8 cellular contexts compared by ENCODE assay signal in the genomic region with DNA sequence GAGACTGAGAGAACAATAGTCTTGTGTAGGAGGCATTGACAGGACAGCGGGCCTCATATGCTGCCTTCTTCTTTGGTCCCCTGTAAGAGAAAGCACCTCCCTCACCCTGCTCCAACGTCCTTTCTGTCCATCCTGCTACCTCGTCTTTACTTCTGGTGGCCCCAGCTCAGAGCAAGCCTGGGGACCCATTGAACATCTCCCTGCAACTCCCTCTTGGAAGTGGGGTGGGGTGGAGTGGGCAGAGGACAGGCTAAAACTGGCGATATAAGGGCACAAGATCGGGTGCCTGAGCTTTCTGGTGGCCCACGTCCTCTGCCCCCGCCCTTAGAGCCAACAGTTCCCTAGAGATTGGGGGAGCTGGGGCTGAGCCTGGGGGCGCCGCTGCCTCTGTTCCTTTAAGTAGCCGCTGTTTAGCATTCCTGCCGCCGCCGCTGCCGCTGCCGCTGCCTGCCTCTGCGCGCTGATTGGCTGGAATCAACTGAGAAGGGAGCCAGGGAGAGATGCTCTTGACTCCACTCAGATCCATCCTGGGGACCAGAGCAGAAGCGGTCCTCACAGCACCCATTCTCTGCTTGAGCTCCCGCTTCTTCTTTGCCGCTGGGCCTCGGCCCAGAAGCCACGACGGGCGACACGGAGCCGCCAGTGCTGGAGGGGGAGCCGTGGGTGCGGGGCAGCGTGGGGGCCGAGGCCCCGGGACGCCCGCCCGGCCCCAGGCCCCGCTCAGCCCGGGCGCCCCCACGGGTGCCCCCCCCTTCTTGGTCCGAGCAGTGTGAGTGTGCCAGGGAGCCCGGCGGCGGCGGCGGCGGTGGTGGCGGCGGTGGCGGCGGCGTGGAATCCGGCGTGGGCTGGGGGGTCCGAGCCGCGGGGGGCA. TPM values are rescaled to one million over a fixed set of nuclear protein-coding genes. Genes with fewer than 3 reads are reported as not detected.
DNase-seq lines count a peak whose midpoint lies in the region; FAIRE-seq and TF ChIP-seq lines count a peak whose summit lies in the region.

A gene (plus strand): TSS at position 510 of the 871 bp plus-strand sequence. CDS start 367 bp downstream, outside the sequence.

- no peaks in the 10 kb centered on the region for H3K9me3 ChIP-seq in ovary

- TF ChIP-seq EP300 in ovary (IDR thresholded peaks at IDR 0.05): no peak

- POLR2A ChIA-PET in activated CD4-positive, alpha-beta memory T cell treated with anti-CD3 and anti-CD28 coated beads for 36 hours (lab: Charles Lee): interaction anchor here (0.7 kb wide), 1 partner anchor 10 kb away, joined by 3 read pairs; no protein-coding TSS in a partner anchor

- no peaks in the 10 kb centered on the region for H3K36me3 ChIP-seq in ovary

- no peaks in the 10 kb centered on the region for H3K27me3 ChIP-seq in ovary

- WGBS in ovary, 3 donors: 30 to 44% (median 36%) methylated on average over 39 to 55 of the region's 55 CpGs

- CTCF ChIA-PET in activated CD4-positive, alpha-beta memory T cell treated with anti-CD3 and anti-CD28 coated beads for 36 hours (lab: Charles Lee): interaction anchor here (1.2 kb wide), 1 partner anchor 220 kb away, joined by 3 read pairs; no protein-coding TSS in a partner anchor

- H3K9me3 Mint-ChIP-seq in activated CD4-positive, alpha-beta memory T cell treated with anti-CD3 and anti-CD28 coated beads for 36 hours: no peaks in the 10 kb centered on the region

- no peaks in the 10 kb centered on the region for H3K4me1 Mint-ChIP-seq in activated CD4-positive, alpha-beta memory T cell treated with anti-CD3 and anti-CD28 coated beads for 36 hours (ENCODE audit: low read depth)

- H3K4me3 Mint-ChIP-seq in activated CD4-positive, alpha-beta memory T cell treated with anti-CD3 and anti-CD28 coated beads for 36 hours: peak within 1 kb of the TSS; percentile 48

- FAIRE-seq in HTR-8/SVneo (lab: Jason Lieb, UNC) (peak; percentile 77), frontal cortex (lab: Jason Lieb, UNC) (no peak), GM12891 (lab: Jason Lieb, UNC) (no peak)

- TF ChIP-seq CTCF in ovary (IDR thresholded peaks at IDR 0.05): no peak

- H3K27ac Mint-ChIP-seq in activated CD4-positive, alpha-beta memory T cell treated with anti-CD3 and anti-CD28 coated beads for 36 hours: no peak within 1 kb of the TSS

- H3K27ac ChIP-seq in ovary: no peak within 1 kb of the TSS

- no peaks in the 10 kb centered on the region for H3K4me1 ChIP-seq in ovary (ENCODE audit: insufficient read depth)

- H3K36me3 Mint-ChIP-seq in activated CD4-positive, alpha-beta memory T cell treated with anti-CD3 and anti-CD28 coated beads for 36 hours: no peaks in the 10 kb centered on the region

- peaks cover 11% of the 10 kb centered on the region for H3K27me3 Mint-ChIP-seq in activated CD4-positive, alpha-beta memory T cell treated with anti-CD3 and anti-CD28 coated beads for 36 hours

- intact Hi-C loops in activated CD4-positive, alpha-beta memory T cell treated with anti-CD3 and anti-CD28 coated beads for 36 hours (cut with micrococcal nuclease): no loop called here
- intact Hi-C loops in ovary (cut with DNase I): loop anchor here in 1 of 4 donors (5.0 kb wide), 1 partner anchor 38 kb away; no protein-coding TSS in a partner anchor

- no peak within 1 kb of the TSS for H3K4me3 ChIP-seq in ovary

- no peak for TF ChIP-seq POLR2A in ovary (IDR thresholded peaks at IDR 0.05)
- no peak for TF ChIP-seq POLR2A in GM12891 (IDR thresholded peaks at IDR 0.05; ENCODE audit: low read depth, low read length)

- in situ Hi-C loops in Caki2 (cut with HindIII; ENCODE audit: low pct_unique_long_range_greater_than_20kb, low sequenced_read_pairs): no loop called here

- DNase-seq in Caki2 (ENCODE audit: low read depth) (no peak), HTR-8/SVneo (ENCODE audit: insufficient read length, low spot score) (peak; percentile 56), frontal cortex (ENCODE audit: low spot score in 2 of 2) (no peak), ovary (peak in 2 of 5 donors; percentile 40 to 44), GM12891 (ENCODE audit: insufficient read length, low spot score) (no peak), SIG-M5 treated with dmso at 0.1 percent for 504 hours (lab: John Stamatoyannopoulos, UW; ENCODE audit: unreplicated experiment) (no peak), Kasumi-1 (lab: John Stamatoyannopoulos, UW) (no peak)
- peak; percentile 38 for DNase-seq in activated CD4-positive, alpha-beta memory T cell treated with anti-CD3 and anti-CD28 coated beads for 36 hours

TF ChIP-seq in GM12891, 5 proteins besides CTCF, POLR2A, EP300 and RAD21:
- no peak for TF ChIP-seq TAF1 (IDR thresholded peaks at IDR 0.05; ENCODE audit: low read depth, low read length)
- TF ChIP-seq POLR2AphosphoS5 (IDR thresholded peaks at IDR 0.05; ENCODE audit: low read depth, low read length): no peak
- TF ChIP-seq SPI1 (IDR thresholded peaks at IDR 0.05; ENCODE audit: low read depth, low read length): no peak
- no peak for TF ChIP-seq POU2F2 (IDR thresholded peaks at IDR 0.05; ENCODE audit: low read depth, low read length)
- no peak for TF ChIP-seq PAX5 (IDR thresholded peaks at IDR 0.05; ENCODE audit: insufficient read depth, low read length, severe bottlenecking)

RNA-seq across cellular contexts. Expression of the gene that starts here (rescaled TPM):
- 25.6 and 56.5 TPM in 2 replicates for total RNA-seq in Caki2 (2014; rRNA removed; shearing (Covaris generic); ENCODE audit: low replicate concordance)
- 10 to 100 TPM; 25.4 to 25.5 TPM for total RNA-seq in activated CD4-positive, alpha-beta memory T cell treated with anti-CD3 and anti-CD28 coated beads for 36 hours
- total RNA-seq in frontal cortex: 86.8 TPM
- 10 to 100 TPM; 17.2 to 35.7 (median 27.3) TPM for total RNA-seq in ovary
- 10 to 100 TPM; 12.6 to 40.5 TPM for polyA plus RNA-seq in ovary
- 0.47 TPM for polyA plus RNA-seq in GM12891 (2012; ENCODE audit: low read depth, missing spikeins)

Comparison
In these comparisons a context has a peak if more than half of its experiments do, and no peak if none do; other contexts are left out.
1. DNase-seq: peak in HTR-8/SVneo (single experiment) and activated CD4-positive, alpha-beta memory T cell treated with anti-CD3 and anti-CD28 coated beads for 36 hours (single experiment); none in Caki2 (single experiment), frontal cortex (0 of 2), GM12891 (single experiment), SIG-M5 treated with dmso at 0.1 percent for 504 hours (single experiment) and Kasumi-1 (0 of 2).